ENCODE assay signal across 2 cellular contexts in the genomic region with DNA sequence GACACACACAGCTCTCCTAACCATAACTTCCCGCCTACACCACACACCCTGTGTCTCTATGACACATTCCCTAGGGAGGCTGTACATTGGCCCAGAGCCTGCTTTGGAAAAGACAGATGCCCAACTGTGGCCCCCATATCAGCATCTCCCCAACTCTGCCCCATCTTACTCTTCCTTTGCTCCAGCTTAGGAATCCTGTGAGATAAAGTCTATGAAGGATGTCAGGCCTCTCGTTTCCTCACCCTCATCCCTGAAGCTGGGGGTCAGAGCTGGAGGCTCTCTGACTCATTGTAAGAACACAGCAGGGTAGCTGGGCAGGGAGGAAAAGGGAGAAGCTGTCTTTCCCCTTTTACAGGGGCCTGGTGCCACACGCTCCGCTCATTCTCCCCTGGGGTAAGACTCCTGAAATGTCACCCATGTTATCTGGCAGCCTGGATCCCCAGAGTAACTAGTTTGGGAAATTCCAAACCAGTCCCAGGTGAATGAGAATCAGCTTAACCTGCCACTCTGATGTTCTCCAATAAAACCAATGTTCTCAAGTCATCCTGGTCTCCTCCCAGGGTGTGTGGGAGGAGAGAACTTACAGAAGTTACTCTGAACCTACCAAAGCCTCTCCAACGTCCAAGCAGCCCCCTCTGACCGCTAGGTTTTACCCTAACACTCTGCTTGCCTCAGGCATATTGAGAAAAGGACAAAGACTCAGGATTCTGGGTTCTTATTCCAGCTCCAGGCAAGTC.
TF ChIP-seq lines count a peak whose summit lies in the region.

No MANE protein-coding gene starts in this region.

TF ChIP-seq in HEK293, 187 proteins besides CTCF, POLR2A, EP300 and RAD21 (continued from another document):
- 0 out of 2 replicates have a peak, but pooled peaks have one; percentile 34 for TF ChIP-seq ZNF423 (tag by site-specific recombination; IDR thresholded peaks at IDR 0.05)
- TF ChIP-seq, protein P1, sequence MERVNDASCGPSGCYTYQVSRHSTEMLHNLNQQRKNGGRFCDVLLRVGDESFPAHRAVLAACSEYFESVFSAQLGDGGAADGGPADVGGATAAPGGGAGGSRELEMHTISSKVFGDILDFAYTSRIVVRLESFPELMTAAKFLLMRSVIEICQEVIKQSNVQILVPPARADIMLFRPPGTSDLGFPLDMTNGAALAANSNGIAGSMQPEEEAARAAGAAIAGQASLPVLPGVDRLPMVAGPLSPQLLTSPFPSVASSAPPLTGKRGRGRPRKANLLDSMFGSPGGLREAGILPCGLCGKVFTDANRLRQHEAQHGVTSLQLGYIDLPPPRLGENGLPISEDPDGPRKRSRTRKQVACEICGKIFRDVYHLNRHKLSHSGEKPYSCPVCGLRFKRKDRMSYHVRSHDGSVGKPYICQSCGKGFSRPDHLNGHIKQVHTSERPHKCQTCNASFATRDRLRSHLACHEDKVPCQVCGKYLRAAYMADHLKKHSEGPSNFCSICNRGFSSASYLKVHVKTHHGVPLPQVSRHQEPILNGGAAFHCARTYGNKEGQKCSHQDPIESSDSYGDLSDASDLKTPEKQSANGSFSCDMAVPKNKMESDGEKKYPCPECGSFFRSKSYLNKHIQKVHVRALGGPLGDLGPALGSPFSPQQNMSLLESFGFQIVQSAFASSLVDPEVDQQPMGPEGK (tag by site-specific recombination; IDR thresholded peaks at IDR 0.05), result peak; percentile 38; the same call in 1 of the 2 replicates
- TF ChIP-seq, protein P2, sequence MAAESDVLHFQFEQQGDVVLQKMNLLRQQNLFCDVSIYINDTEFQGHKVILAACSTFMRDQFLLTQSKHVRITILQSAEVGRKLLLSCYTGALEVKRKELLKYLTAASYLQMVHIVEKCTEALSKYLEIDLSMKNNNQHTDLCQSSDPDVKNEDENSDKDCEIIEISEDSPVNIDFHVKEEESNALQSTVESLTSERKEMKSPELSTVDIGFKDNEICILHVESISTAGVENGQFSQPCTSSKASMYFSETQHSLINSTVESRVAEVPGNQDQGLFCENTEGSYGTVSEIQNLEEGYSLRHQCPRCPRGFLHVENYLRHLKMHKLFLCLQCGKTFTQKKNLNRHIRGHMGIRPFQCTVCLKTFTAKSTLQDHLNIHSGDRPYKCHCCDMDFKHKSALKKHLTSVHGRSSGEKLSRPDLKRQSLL (tag by site-specific recombination; IDR thresholded peaks at IDR 0.05), result peak; percentile 23; the same call in 1 of the 2 replicates
- TF ChIP-seq ZFHX2 (tag by site-specific recombination; conservative IDR thresholded peaks at IDR 0.05), result peak; percentile 13
- TF ChIP-seq ZNF2 (tag by site-specific recombination; IDR thresholded peaks at IDR 0.05), result no peak
- TF ChIP-seq, protein P3, sequence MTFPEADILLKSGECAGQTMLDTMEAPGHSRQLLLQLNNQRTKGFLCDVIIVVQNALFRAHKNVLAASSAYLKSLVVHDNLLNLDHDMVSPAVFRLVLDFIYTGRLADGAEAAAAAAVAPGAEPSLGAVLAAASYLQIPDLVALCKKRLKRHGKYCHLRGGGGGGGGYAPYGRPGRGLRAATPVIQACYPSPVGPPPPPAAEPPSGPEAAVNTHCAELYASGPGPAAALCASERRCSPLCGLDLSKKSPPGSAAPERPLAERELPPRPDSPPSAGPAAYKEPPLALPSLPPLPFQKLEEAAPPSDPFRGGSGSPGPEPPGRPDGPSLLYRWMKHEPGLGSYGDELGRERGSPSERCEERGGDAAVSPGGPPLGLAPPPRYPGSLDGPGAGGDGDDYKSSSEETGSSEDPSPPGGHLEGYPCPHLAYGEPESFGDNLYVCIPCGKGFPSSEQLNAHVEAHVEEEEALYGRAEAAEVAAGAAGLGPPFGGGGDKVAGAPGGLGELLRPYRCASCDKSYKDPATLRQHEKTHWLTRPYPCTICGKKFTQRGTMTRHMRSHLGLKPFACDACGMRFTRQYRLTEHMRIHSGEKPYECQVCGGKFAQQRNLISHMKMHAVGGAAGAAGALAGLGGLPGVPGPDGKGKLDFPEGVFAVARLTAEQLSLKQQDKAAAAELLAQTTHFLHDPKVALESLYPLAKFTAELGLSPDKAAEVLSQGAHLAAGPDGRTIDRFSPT (tag by site-specific recombination; IDR thresholded peaks at IDR 0.05), result 0 out of 2 replicates have a peak, but pooled peaks have one; percentile 19
- TF ChIP-seq SP7 (tag by site-specific recombination; IDR thresholded peaks at IDR 0.05), result peak; percentile 39; the same call in 1 of the 2 replicates
- peak; percentile 68 for TF ChIP-seq WT1 (tag by site-specific recombination; IDR thresholded peaks at IDR 0.05)
- no peak for TF ChIP-seq ZNF214 (tag by site-specific recombination; IDR thresholded peaks at IDR 0.05; ENCODE audit: borderline replicate concordance)
- TF ChIP-seq, protein P4, sequence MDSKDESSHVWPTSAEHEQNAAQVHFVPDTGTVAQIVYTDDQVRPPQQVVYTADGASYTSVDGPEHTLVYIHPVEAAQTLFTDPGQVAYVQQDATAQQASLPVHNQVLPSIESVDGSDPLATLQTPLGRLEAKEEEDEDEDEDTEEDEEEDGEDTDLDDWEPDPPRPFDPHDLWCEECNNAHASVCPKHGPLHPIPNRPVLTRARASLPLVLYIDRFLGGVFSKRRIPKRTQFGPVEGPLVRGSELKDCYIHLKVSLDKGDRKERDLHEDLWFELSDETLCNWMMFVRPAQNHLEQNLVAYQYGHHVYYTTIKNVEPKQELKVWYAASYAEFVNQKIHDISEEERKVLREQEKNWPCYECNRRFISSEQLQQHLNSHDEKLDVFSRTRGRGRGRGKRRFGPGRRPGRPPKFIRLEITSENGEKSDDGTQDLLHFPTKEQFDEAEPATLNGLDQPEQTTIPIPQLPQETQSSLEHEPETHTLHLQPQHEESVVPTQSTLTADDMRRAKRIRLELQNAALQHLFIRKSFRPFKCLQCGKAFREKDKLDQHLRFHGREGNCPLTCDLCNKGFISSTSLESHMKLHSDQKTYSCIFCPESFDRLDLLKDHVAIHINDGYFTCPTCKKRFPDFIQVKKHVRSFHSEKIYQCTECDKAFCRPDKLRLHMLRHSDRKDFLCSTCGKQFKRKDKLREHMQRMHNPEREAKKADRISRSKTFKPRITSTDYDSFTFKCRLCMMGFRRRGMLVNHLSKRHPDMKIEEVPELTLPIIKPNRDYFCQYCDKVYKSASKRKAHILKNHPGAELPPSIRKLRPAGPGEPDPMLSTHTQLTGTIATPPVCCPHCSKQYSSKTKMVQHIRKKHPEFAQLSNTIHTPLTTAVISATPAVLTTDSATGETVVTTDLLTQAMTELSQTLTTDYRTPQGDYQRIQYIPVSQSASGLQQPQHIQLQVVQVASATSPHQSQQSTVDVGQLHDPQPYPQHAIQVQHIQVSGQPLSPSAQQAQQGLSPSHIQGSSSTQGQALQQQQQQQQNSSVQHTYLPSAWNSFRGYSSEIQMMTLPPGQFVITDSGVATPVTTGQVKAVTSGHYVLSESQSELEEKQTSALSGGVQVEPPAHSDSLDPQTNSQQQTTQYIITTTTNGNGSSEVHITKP (tag by site-specific recombination; IDR thresholded peaks at IDR 0.05), result no peak
- TF ChIP-seq, protein P5, sequence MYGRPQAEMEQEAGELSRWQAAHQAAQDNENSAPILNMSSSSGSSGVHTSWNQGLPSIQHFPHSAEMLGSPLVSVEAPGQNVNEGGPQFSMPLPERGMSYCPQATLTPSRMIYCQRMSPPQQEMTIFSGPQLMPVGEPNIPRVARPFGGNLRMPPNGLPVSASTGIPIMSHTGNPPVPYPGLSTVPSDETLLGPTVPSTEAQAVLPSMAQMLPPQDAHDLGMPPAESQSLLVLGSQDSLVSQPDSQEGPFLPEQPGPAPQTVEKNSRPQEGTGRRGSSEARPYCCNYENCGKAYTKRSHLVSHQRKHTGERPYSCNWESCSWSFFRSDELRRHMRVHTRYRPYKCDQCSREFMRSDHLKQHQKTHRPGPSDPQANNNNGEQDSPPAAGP (tag by site-specific recombination; IDR thresholded peaks at IDR 0.05), result peak; percentile 57; the same call in 1 of the 2 replicates
- TF ChIP-seq ZIC2 (tag by site-specific recombination; IDR thresholded peaks at IDR 0.05), result peak; percentile 49; the same call in 1 of the 2 replicates
- TF ChIP-seq GLIS2 (tag by site-specific recombination; IDR thresholded peaks at IDR 0.05), result 0 out of 2 replicates have a peak, but pooled peaks have one; percentile 22

TF ChIP-seq in SK-N-SH, 30 proteins besides CTCF, POLR2A, EP300 and RAD21:
- TF ChIP-seq, protein P6, sequence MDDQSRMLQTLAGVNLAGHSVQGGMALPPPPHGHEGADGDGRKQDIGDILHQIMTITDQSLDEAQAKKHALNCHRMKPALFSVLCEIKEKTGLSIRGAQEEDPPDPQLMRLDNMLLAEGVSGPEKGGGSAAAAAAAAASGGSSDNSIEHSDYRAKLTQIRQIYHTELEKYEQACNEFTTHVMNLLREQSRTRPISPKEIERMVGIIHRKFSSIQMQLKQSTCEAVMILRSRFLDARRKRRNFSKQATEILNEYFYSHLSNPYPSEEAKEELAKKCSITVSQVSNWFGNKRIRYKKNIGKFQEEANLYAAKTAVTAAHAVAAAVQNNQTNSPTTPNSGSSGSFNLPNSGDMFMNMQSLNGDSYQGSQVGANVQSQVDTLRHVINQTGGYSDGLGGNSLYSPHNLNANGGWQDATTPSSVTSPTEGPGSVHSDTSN (IDR thresholded peaks at IDR 0.05), result no peak
- TF ChIP-seq POLR2AphosphoS5 (IDR thresholded peaks at IDR 0.05; ENCODE audit: low read depth, low read length) (no peak), NRF1 (IDR thresholded peaks at IDR 0.05; ENCODE audit: low read depth, low read length) (no peak), RFX5 (IDR thresholded peaks at IDR 0.05; ENCODE audit: low read length) (no peak), FOSL2 (IDR thresholded peaks at IDR 0.05; ENCODE audit: borderline replicate concordance, low read depth) (peak; percentile 25; the same call in 1 of the 2 replicates), TCF12 (IDR thresholded peaks at IDR 0.05) (no peak), MXI1 (IDR thresholded peaks at IDR 0.05; ENCODE audit: low read depth, low read length) (no peak)
